ENCODE assay signal across 22 cellular contexts in genomic region chr6:105014954-105015353, GRCh38. TPM values are rescaled to one million over a fixed set of nuclear protein-coding genes. Genes with fewer than 3 reads are reported as not detected.
"Had no signal": no experiment of that assay in that cellular context is flagged by ENCODE, and none has a peak within 500 bp of the region (broad histone marks: within the 10 kb centered on the region; RNA-seq: fewer than 3 reads in every experiment).

No MANE protein-coding gene starts in this region.

- H3K4me1 Mint-ChIP-seq: activated naive CD4-positive, alpha-beta T cell treated with anti-CD3 and anti-CD28 coated beads, Interleukin-2, amount 50 U/mL, for 24 hours; endodermal cell; immature natural killer cell had no signal

- H3K9me3 Mint-ChIP-seq: activated naive CD4-positive, alpha-beta T cell treated with anti-CD3 and anti-CD28 coated beads, Interleukin-2, amount 50 U/mL, for 24 hours; endodermal cell; natural killer cell treated with Interleukin-12 subunit alpha and Interleukin-12 subunit beta and Interleukin-15 and Interleukin-18, amount 100 ng/mL, for 72 hours; T-helper 2 cell treated with Interferon-gamma antibody and Interleukin-4, amounts not matched to agents 5 μg/mL and 100 μg/mL, for 36 hours had no signal

- H3K9me3 ChIP-seq: breast epithelium, lower lobe of right lung, mucosa of descending colon, prostate gland, right lobe of liver, suprapubic skin, upper lobe of right lung had no signal

- H3K4me1 ChIP-seq: breast epithelium, lower lobe of right lung, prostate gland, right lobe of liver, suprapubic skin, upper lobe of right lung had no signal

- H3K4me3 ChIP-seq: breast epithelium, lower lobe of right lung, mucosa of descending colon, prostate gland, right lobe of liver, suprapubic skin, upper lobe of right lung had no signal

- H3K27ac Mint-ChIP-seq: activated naive CD4-positive, alpha-beta T cell treated with anti-CD3 and anti-CD28 coated beads, Interleukin-2, amount 50 U/mL, for 24 hours; immature natural killer cell; natural killer cell treated with Interleukin-12 subunit alpha and Interleukin-12 subunit beta and Interleukin-15 and Interleukin-18, amount 100 ng/mL, for 72 hours; T-helper 2 cell treated with Interferon-gamma antibody and Interleukin-4, amounts not matched to agents 5 μg/mL and 100 μg/mL, for 36 hours had no signal

- H3K36me3 ChIP-seq: breast epithelium, lower lobe of right lung, prostate gland, right lobe of liver, suprapubic skin, upper lobe of right lung had no signal

- DNase-seq: activated CD4-positive, alpha-beta T cell treated with anti-CD3 and anti-CD28 coated beads, Interleukin-2, amount 50 U/mL, for 4 hours; activated effector memory CD4-positive, alpha-beta T cell treated with Interleukin-2 at 50 U/mL for 16 hours; activated T-cell treated with anti-CD3 and anti-CD28 coated beads, Interleukin-2, amount 50 U/mL, for 1 hour; amygdala; endodermal cell; glutamatergic neuron; immature natural killer cell; left cardiac atrium; lower lobe of right lung; mucosa of descending colon; nucleus accumbens; right lobe of liver; stimulated activated CD4-positive, alpha-beta T cell treated with anti-CD3 and anti-CD28 coated beads, Interleukin-12 subunit alpha, Interleukin-12 subunit beta, amount 100 ng/mL, for 4 hours; stimulated activated naive CD4-positive, alpha-beta T cell treated with Interleukin-2 at 50 U/mL for 16 hours; upper lobe of right lung had no signal

- H3K27ac ChIP-seq: breast epithelium, lower lobe of right lung, prostate gland, right lobe of liver, suprapubic skin, upper lobe of right lung had no signal

- H3K27me3 ChIP-seq: breast epithelium, right lobe of liver, suprapubic skin, upper lobe of right lung had no signal

- H3K4me3 Mint-ChIP-seq: activated naive CD4-positive, alpha-beta T cell treated with anti-CD3 and anti-CD28 coated beads, Interleukin-2, amount 50 U/mL, for 24 hours; endodermal cell; immature natural killer cell; natural killer cell treated with Interleukin-12 subunit alpha and Interleukin-12 subunit beta and Interleukin-15 and Interleukin-18, amount 100 ng/mL, for 72 hours; T-helper 2 cell treated with Interferon-gamma antibody and Interleukin-4, amounts not matched to agents 5 μg/mL and 100 μg/mL, for 36 hours had no signal

- ATAC-seq: activated CD4-positive, CD25-positive, alpha-beta regulatory T cell treated with anti-CD3 and anti-CD28 coated beads, Interleukin-2, amount 50 U/mL, for 24 hours; left cardiac atrium; lower lobe of right lung; mucosa of descending colon; natural killer cell treated with Interleukin-12 subunit alpha and Interleukin-12 subunit beta and Interleukin-15 and Interleukin-18, amount 100 ng/mL, for 72 hours; right lobe of liver; upper lobe of right lung had no signal

RNA-seq across cellular contexts. Expression of gene LIN28B, which starts 58.0 kb away (rescaled TPM):
- total RNA-seq: breast epithelium; left cardiac atrium; lower lobe of right lung; mucosa of descending colon; natural killer cell treated with Interleukin-12 subunit alpha and Interleukin-12 subunit beta and Interleukin-15 and Interleukin-18, amount 100 ng/mL, for 72 hours; right lobe of liver; suprapubic skin; upper lobe of right lung had no signal
